In genomic region chr1:151474711-151475110, GRCh38 we compare ENCODE assay signal across 29 cellular contexts. TPM values are rescaled to one million over a fixed set of nuclear protein-coding genes. Genes with fewer than 3 reads are reported as not detected.
DNase-seq lines count a peak whose midpoint lies in the region; ATAC-seq and TF ChIP-seq lines count a peak whose summit lies in the region.
"Had no signal": no experiment of that assay in that cellular context is flagged by ENCODE, and none has a peak within 500 bp of the region (broad histone marks: within the 10 kb centered on the region; RNA-seq: fewer than 3 reads in every experiment).

No MANE protein-coding gene starts in this region.

- no peaks in the 10 kb centered on the region for H3K36me3 Mint-ChIP-seq in type B pancreatic cell
- no peaks in the 10 kb centered on the region for H3K36me3 Mint-ChIP-seq in activated T-cell treated with anti-CD3 and anti-CD28 coated beads, Interleukin-2, amount 50 U/mL, for 72 hours (ENCODE audit: insufficient read depth in 2 of 2)

- no peak overlapping the region for H3K4me3 Mint-ChIP-seq in type B pancreatic cell
- H3K4me3 Mint-ChIP-seq in activated T-cell treated with anti-CD3 and anti-CD28 coated beads, Interleukin-2, amount 50 U/mL, for 72 hours, result peak overlapping the region in 1 of 2 donors; percentile 4
- H3K4me3 Mint-ChIP-seq: activated CD8-positive, alpha-beta T cell treated with anti-CD3 and anti-CD28 coated beads, Interleukin-2, amount 10 ng/mL, durations not matched to agents 7 days and 5 days had no signal

- no peak overlapping the region for H3K9ac ChIP-seq in PC-3 (ENCODE audit: low read length)

- H3K4me1 Mint-ChIP-seq in type B pancreatic cell (ENCODE audit: unreplicated experiment), result peaks cover 11% of the 10 kb centered on the region
- peaks cover 33% of the 10 kb centered on the region for H3K4me1 Mint-ChIP-seq in activated T-cell treated with anti-CD3 and anti-CD28 coated beads, Interleukin-2, amount 50 U/mL, for 72 hours (ENCODE audit: low read depth)

- WGBS in hepatocyte (ENCODE audit: low lambda C conversion rate, missing lambda C conversion rate), result 85% methylated on average over 3 of the region's 3 CpGs

- no peaks in the 10 kb centered on the region for H3K9me3 Mint-ChIP-seq in type B pancreatic cell
- H3K9me3 Mint-ChIP-seq in activated T-cell treated with anti-CD3 and anti-CD28 coated beads, Interleukin-2, amount 50 U/mL, for 72 hours, result no peaks in the 10 kb centered on the region
- H3K9me3 Mint-ChIP-seq: neural crest cell had no signal

- no peak overlapping the region for H3K4me3 ChIP-seq in right atrium auricular region
- H3K4me3 ChIP-seq in PC-3 (ENCODE audit: low read length), result no peak overlapping the region
- H3K4me3 ChIP-seq in hepatocyte, result no peak overlapping the region
- H3K4me3 ChIP-seq: gastroesophageal sphincter, lower lobe of right lung, mucosa of descending colon, SJCRH30, upper lobe of right lung had no signal

- BruUV-seq in PC-3 (replicated peaks; lab: Mats Ljungman, UMichigan), result no TSS peak

- no peak overlapping the region for H3K27ac ChIP-seq in right atrium auricular region
- no peak overlapping the region for H3K27ac ChIP-seq in PC-3 (ENCODE audit: low read length)
- no peak overlapping the region for H3K27ac ChIP-seq in hepatocyte
- H3K27ac ChIP-seq: 22Rv1, lower lobe of right lung, SJCRH30, upper lobe of right lung, VCaP had no signal

- no peak for TF ChIP-seq CTCF in right atrium auricular region (IDR thresholded peaks at IDR 0.05)
- TF ChIP-seq CTCF in PC-3 (conservative IDR thresholded peaks at IDR 0.05; ENCODE audit: low read depth, low read length), result no peak
- TF ChIP-seq CTCF in hepatocyte (IDR thresholded peaks at IDR 0.05; ENCODE audit: poor library complexity), result no peak
- no peak for TF ChIP-seq CTCF in type B pancreatic cell (conservative IDR thresholded peaks at IDR 0.05)

- intact Hi-C loops in left cardiac atrium (cut with DNase I), result no loop called here
- intact Hi-C loops in PC-3 (cut with micrococcal nuclease), result no loop called here

- H3K9me3 ChIP-seq in right atrium auricular region (no peaks in the 10 kb centered on the region), PC-3 (ENCODE audit: low read length) (no peaks in the 10 kb centered on the region), hepatocyte (ENCODE audit: low read depth) (no peaks in the 10 kb centered on the region)
- H3K9me3 ChIP-seq: gastroesophageal sphincter, lower lobe of right lung, mucosa of descending colon, SJCRH30, upper lobe of right lung had no signal

- no peaks in the 10 kb centered on the region for H3F3A ChIP-seq in PC-3 (ENCODE audit: low read length, unreplicated experiment)

- H2AFZ ChIP-seq in PC-3 (ENCODE audit: low read length) (0 out of 2 replicates have a peak overlapping the region, but pooled peaks have one; percentile 0), hepatocyte (peak overlapping the region; percentile 39)

- ATAC-seq in left cardiac atrium (no peak), PC-3 (no peak)
- ATAC-seq in activated T-cell treated with anti-CD3 and anti-CD28 coated beads, Interleukin-2, amount 50 U/mL, for 72 hours (replicated peaks in 1 of 2), result no peak
- ATAC-seq: gastroesophageal sphincter, mucosa of descending colon, upper lobe of right lung had no signal

- H3K9me2 ChIP-seq in PC-3 (replicated peaks; ENCODE audit: low read length) (no peaks in the 10 kb centered on the region), hepatocyte (replicated peaks; ENCODE audit: insufficient read depth) (no peaks in the 10 kb centered on the region)

- no peak overlapping the region for H3K4me2 ChIP-seq in PC-3 (ENCODE audit: low read length)
- no peak overlapping the region for H3K4me2 ChIP-seq in hepatocyte

- H3K27ac Mint-ChIP-seq in type B pancreatic cell, result peak overlapping the region; percentile 87
- no peak overlapping the region for H3K27ac Mint-ChIP-seq in activated T-cell treated with anti-CD3 and anti-CD28 coated beads, Interleukin-2, amount 50 U/mL, for 72 hours
- H3K27ac Mint-ChIP-seq: activated CD8-positive, alpha-beta T cell treated with anti-CD3 and anti-CD28 coated beads, Interleukin-2, amount 10 ng/mL, durations not matched to agents 7 days and 5 days; activated naive CD8-positive, alpha-beta T cell had no signal

- H4K20me1 ChIP-seq in PC-3 (ENCODE audit: low read length), result no peaks in the 10 kb centered on the region
- no peaks in the 10 kb centered on the region for H4K20me1 ChIP-seq in hepatocyte (ENCODE audit: insufficient read depth, poor library complexity, severe bottlenecking)

- H3K27me3 Mint-ChIP-seq in type B pancreatic cell, result no peaks in the 10 kb centered on the region
- H3K27me3 Mint-ChIP-seq in activated T-cell treated with anti-CD3 and anti-CD28 coated beads, Interleukin-2, amount 50 U/mL, for 72 hours (ENCODE audit: low read depth), result no peaks in the 10 kb centered on the region
- H3K27me3 Mint-ChIP-seq: progenitor cell of endocrine pancreas had no signal

- POLR2A ChIA-PET in PC-3 (lab: Charles Lee; ENCODE audit: unreplicated experiment), result interaction anchor here (0.6 to 0.9 kb wide), 3 partner anchors 11 to 46 kb away, joined by 3 to 9 read pairs (median 4); partner anchors contain the start of gene CGN

- CTCF ChIA-PET in PC-3 (lab: Charles Lee), result no interaction called here

- H3K27me3 ChIP-seq in right atrium auricular region (no peaks in the 10 kb centered on the region), PC-3 (ENCODE audit: low read length) (no peaks in the 10 kb centered on the region), hepatocyte (no peaks in the 10 kb centered on the region)
- H3K27me3 ChIP-seq: gastroesophageal sphincter, upper lobe of right lung had no signal

- H3K4me1 ChIP-seq in right atrium auricular region (peaks cover 0 to 5% of the 10 kb centered on the region in 2 donors), PC-3 (ENCODE audit: insufficient read depth, low read length) (no peaks in the 10 kb centered on the region), hepatocyte (ENCODE audit: insufficient read depth) (peaks cover 12% of the 10 kb centered on the region)
- H3K4me1 ChIP-seq: lower lobe of right lung, SJCRH30 had no signal

- H3K79me2 ChIP-seq in PC-3 (ENCODE audit: low read length) (no peaks in the 10 kb centered on the region), hepatocyte (no peaks in the 10 kb centered on the region)

- H3K36me3 ChIP-seq in right atrium auricular region (no peaks in the 10 kb centered on the region), PC-3 (ENCODE audit: low read depth, low read length) (no peaks in the 10 kb centered on the region), hepatocyte (replicated peaks; ENCODE audit: insufficient read depth, low read depth) (no peaks in the 10 kb centered on the region)
- H3K36me3 ChIP-seq: gastroesophageal sphincter, lower lobe of right lung, SJCRH30, upper lobe of right lung had no signal

- DNase-seq in right atrium auricular region (ENCODE audit: low spot score), result peak; percentile 21
- DNase-seq in left cardiac atrium, result no peak
- DNase-seq in PC-3, result no peak
- no peak for DNase-seq in hepatocyte (ENCODE audit: low spot score)
- DNase-seq in type B pancreatic cell (ENCODE audit: extremely low spot score, unreplicated experiment), result no peak
- DNase-seq in activated T-cell treated with anti-CD3 and anti-CD28 coated beads, Interleukin-2, amount 50 U/mL, for 72 hours, result no peak
- no peak for DNase-seq in activated CD8-positive, alpha-beta memory T cell treated with anti-CD3 and anti-CD28 coated beads, Interleukin-2, amount 50 U/mL, for 4 hours
- no peak for DNase-seq in cerebellar nuclear complex (lab: John Stamatoyannopoulos, UW)
- DNase-seq: activated CD4-positive, alpha-beta T cell treated with anti-CD3 and anti-CD28 coated beads for 4 hours; activated CD8-positive, alpha-beta T cell treated with anti-CD3 and anti-CD28 coated beads, Interleukin-2, amount 10 ng/mL, durations not matched to agents 7 days and 5 days; activated effector memory CD4-positive, alpha-beta T cell treated with Interleukin-2 at 50 U/mL for 16 hours; C1 segment of cervical spinal cord; COR-L47; kidney glomerular epithelial cell; lower lobe of right lung; mucosa of descending colon; NCI-H1436; NCI-H345; NCI-H82; SJCRH30; stimulated activated CD4-positive, alpha-beta T cell treated with anti-CD3 and anti-CD28 coated beads, Interleukin-4, amount 100 ng/mL, for 4 hours; T1000; upper lobe of right lung had no signal

RNA-seq across cellular contexts. Expression of gene POGZ, which starts 15.4 kb away (rescaled TPM):
- 10 to 100 TPM; 21.8 to 29.2 TPM for total RNA-seq in right atrium auricular region
- 10 to 100 TPM; 46.6 to 47.1 TPM for total RNA-seq in left cardiac atrium
- 30.5 and 77.9 TPM in 2 replicates for total RNA-seq in PC-3 (2014; rRNA removed)
- total RNA-seq in hepatocyte, result 36.3 and 37.0 TPM in 2 replicates
- 12.9 and 16.2 TPM in 2 replicates for polyA plus RNA-seq in hepatocyte
- total RNA-seq in type B pancreatic cell (ENCODE audit: low replicate concordance), result 73.1 and 126 TPM in 2 replicates
- total RNA-seq in activated T-cell treated with anti-CD3 and anti-CD28 coated beads, Interleukin-2, amount 50 U/mL, for 72 hours, result 100 to 1,000 TPM; 116 to 140 TPM

RNA-seq across cellular contexts. Expression of gene CGN, which starts 36.5 kb away (rescaled TPM):
- total RNA-seq in right atrium auricular region (1 to 10 TPM; 3.3 to 5.4 TPM), left cardiac atrium (1 to 10 TPM; 2.0 to 2.7 TPM), PC-3 (2014; rRNA removed) (13.3 and 20.1 TPM in 2 replicates), hepatocyte (58.2 and 66.4 TPM in 2 replicates), type B pancreatic cell (ENCODE audit: low replicate concordance) (29.0 and 52.8 TPM in 2 replicates)
- 46.3 and 54.5 TPM in 2 replicates for polyA plus RNA-seq in hepatocyte
- total RNA-seq in activated T-cell treated with anti-CD3 and anti-CD28 coated beads, Interleukin-2, amount 50 U/mL, for 72 hours, result 1 to 10 TPM in 1 of 2 donors, under 1 TPM in 1; 0.69 to 1.9 TPM
